In the genomic region with DNA sequence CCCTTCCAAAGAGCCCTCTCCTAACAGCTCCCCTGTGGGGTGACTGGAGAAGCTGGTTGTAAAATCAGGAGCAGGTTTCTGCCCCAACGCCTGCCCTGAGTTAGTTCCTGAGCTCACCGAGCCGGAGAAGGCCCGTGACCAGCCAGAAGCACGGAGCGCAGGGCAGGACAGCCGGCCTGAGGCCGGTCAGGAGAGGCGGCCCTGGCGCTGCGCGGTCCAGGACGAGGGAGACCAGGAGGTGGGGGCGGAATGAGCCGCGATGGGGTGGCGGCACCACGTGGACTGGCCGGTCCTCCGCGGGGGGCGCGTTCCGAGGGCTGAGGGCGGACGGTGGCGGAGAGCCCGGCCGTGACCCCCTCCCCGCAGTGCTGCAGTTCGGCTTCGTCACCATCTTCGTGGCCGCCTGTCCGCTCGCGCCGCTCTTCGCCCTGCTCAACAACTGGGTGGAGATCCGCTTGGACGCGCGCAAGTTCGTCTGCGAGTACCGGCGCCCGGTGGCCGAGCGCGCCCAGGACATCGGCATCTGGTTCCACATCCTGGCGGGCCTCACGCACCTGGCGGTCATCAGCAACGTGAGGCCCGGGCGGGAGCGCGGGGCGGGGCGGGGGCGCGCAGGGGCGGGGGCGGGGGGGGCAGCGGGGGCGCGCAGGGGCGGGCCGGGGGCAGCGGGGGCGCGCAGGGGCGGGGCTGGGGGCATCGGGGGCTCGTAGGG, we compare ENCODE assay signal across 8 cellular contexts. TPM values are rescaled to one million over a fixed set of nuclear protein-coding genes. Genes with fewer than 3 reads are reported as not detected.
DNase-seq lines count a peak whose midpoint lies in the region; ATAC-seq and TF ChIP-seq lines count a peak whose summit lies in the region.

No MANE protein-coding gene starts in this region.

- peak; percentile 84 for DNase-seq in BE2C
- peak; percentile 19 for DNase-seq in MM.1S
- peak; percentile 39 for DNase-seq in activated CD4-positive, alpha-beta T cell treated with anti-CD3 and anti-CD28 coated beads for 48 hours
- DNase-seq in left lobe of liver (ENCODE audit: low spot score): peak; percentile 76
- peak; percentile 31 for DNase-seq in stimulated activated CD4-positive, alpha-beta T cell treated with anti-CD3 and anti-CD28 coated beads, Interleukin-1b, Interleukin-23, amount 100 ng/mL, for 48 hours
- no peak for DNase-seq in NCI-H187 (lab: John Stamatoyannopoulos, UW)

- H3K9me2 ChIP-seq in MM.1S (replicated peaks; ENCODE audit: insufficient read depth, low read length): no peaks in the 10 kb centered on the region

- no peak overlapping the region for H3K4me2 ChIP-seq in MM.1S (ENCODE audit: low read depth, low read length)

- no peaks in the 10 kb centered on the region for H3K79me2 ChIP-seq in MM.1S (ENCODE audit: low read length)

- H2AFZ ChIP-seq in MM.1S (ENCODE audit: low read length): no peak overlapping the region

- WGBS in ectodermal cell, 2 experiments: 3% methylated on average over 57 to 64 of the region's 77 CpGs

- H3K36me3 ChIP-seq in BE2C: no peaks in the 10 kb centered on the region
- H3K36me3 ChIP-seq in MM.1S (replicated peaks; ENCODE audit: insufficient read depth, low read length): no peaks in the 10 kb centered on the region
- H3K36me3 ChIP-seq in ectodermal cell (ENCODE audit: control insufficient read depth, insufficient read depth, low read length): no peaks in the 10 kb centered on the region

- no peak overlapping the region for H3K9ac ChIP-seq in MM.1S (ENCODE audit: low read length)

- H3K4me3 ChIP-seq in BE2C (ENCODE audit: low read depth, low read length) (peak overlapping the region; percentile 34; the same call in 1 of the 2 replicates), MM.1S (ENCODE audit: low read length) (no peak overlapping the region), ectodermal cell (ENCODE audit: insufficient read depth, low read depth, low read length) (peak overlapping the region; percentile 40)

- ATAC-seq in GM19397 (IDR thresholded peaks at IDR 0.05; ENCODE audit: unreplicated experiment) (peak; percentile 56), left lobe of liver (peak; percentile 79)

- no peaks in the 10 kb centered on the region for H4K20me1 ChIP-seq in MM.1S (ENCODE audit: insufficient read depth, low read length)

- H3F3A ChIP-seq in MM.1S (ENCODE audit: insufficient read depth, low read length): no peaks in the 10 kb centered on the region

- H3K4me1 ChIP-seq in BE2C: peaks cover 2% of the 10 kb centered on the region; the same call in 1 of the 2 replicates
- H3K4me1 ChIP-seq in MM.1S (ENCODE audit: low read length): no peaks in the 10 kb centered on the region
- H3K4me1 ChIP-seq in ectodermal cell (ENCODE audit: control insufficient read depth, insufficient read depth, low read length): peaks cover 14% of the 10 kb centered on the region

- H3K27me3 ChIP-seq in BE2C: no peaks in the 10 kb centered on the region
- peaks cover 17% of the 10 kb centered on the region; the same call in 1 of the 2 replicates for H3K27me3 ChIP-seq in MM.1S (replicated peaks; ENCODE audit: insufficient read depth, low read length)
- peaks cover 3% of the 10 kb centered on the region for H3K27me3 ChIP-seq in ectodermal cell (ENCODE audit: control insufficient read depth, insufficient read depth, low read length, poor library complexity, severe bottlenecking)

- TF ChIP-seq CTCF in BE2C (IDR thresholded peaks at IDR 0.05; ENCODE audit: low read depth, low read length) (no peak), MM.1S (IDR thresholded peaks at IDR 0.05; ENCODE audit: low read length) (no peak)

- H3K27ac ChIP-seq in MM.1S (ENCODE audit: low read length) (no peak overlapping the region), ectodermal cell (ENCODE audit: insufficient read depth, low read depth, low read length, poor library complexity, severe bottlenecking) (peak overlapping the region; percentile 69)

- H3K9me3 ChIP-seq in BE2C (no peaks in the 10 kb centered on the region), MM.1S (replicated peaks; ENCODE audit: insufficient read depth, low read length) (no peaks in the 10 kb centered on the region), ectodermal cell (ENCODE audit: control insufficient read depth, low read length) (peaks cover 2% of the 10 kb centered on the region)

RNA-seq across cellular contexts. Expression of gene ANO7, which starts 29.0 kb away (rescaled TPM):
- polyA plus RNA-seq in BE2C (2012; ENCODE audit: insufficient read depth, insufficient read length, low read depth): 2.3 TPM
- polyA plus RNA-seq in ectodermal cell (2013, experiment 1 of 4): 2.1 TPM
- polyA plus RNA-seq in ectodermal cell (2013, experiment 2 of 4): 2.6 TPM
- polyA plus RNA-seq in ectodermal cell (2013, experiment 3 of 4): 1.9 TPM
- 1.7 TPM for polyA plus RNA-seq in ectodermal cell (2013, experiment 4 of 4)
- 1.3 TPM for total RNA-seq in left lobe of liver

Comparison
In these comparisons a context has a peak if more than half of its experiments do, and no peak if none do; other contexts are left out.
1. DNase-seq: peak in BE2C (single experiment), MM.1S (single experiment), activated CD4-positive, alpha-beta T cell treated with anti-CD3 and anti-CD28 coated beads for 48 hours (single experiment), left lobe of liver (single experiment) and stimulated activated CD4-positive, alpha-beta T cell treated with anti-CD3 and anti-CD28 coated beads, Interleukin-1b, Interleukin-23, amount 100 ng/mL, for 48 hours (single experiment); none in NCI-H187 (0 of 2).